In the genomic region with DNA sequence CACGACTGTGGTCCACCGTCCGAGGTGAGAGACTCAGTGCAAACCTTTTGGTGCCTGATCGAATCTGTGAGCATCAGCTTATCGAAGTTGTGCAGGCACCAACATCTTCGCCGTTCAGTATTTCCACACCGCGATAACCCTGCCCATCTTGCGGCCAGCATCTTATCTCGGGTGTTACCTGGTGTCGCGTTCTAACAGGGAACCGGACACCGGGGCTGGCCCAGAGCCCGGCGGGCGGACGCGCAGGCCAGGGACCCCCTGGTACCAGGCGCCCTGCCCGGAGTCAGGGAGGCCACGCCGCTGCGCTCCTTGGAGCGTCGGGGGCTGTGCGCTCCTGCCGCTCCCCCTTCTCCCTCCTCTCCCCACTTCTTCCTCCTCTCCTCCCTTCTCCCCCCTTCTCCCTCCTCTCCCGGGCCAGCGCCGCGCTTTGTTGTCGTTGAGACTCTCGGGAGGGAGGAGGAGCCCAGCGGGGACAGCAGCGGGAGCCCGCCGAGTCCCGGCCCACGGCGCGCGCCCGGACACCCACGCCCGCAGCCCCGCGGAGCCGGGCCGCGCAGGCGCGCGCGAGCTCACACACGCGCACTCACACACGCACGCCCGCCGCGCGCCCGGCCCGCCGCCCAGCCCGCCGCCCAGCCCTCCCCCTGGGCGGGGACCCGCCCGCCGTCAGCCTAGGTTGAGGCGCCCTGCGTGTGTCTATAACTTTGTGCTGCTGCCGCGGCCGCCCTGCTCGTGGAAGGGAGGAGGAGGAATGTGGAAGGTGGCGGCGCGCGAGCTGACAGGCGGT, we compare ENCODE assay signal across 8 cellular contexts. TPM values are rescaled to one million over a fixed set of nuclear protein-coding genes. Genes with fewer than 3 reads are reported as not detected.
DNase-seq lines count a peak whose midpoint lies in the region; ATAC-seq and TF ChIP-seq lines count a peak whose summit lies in the region.

No MANE protein-coding gene starts in this region.

- H3K4me3 Mint-ChIP-seq in CD4-positive, alpha-beta memory T cell: peak overlapping the region; percentile 92 to 98 (median 98)
- H3K4me3 Mint-ChIP-seq in activated T-cell treated with anti-CD3 and anti-CD28 coated beads, Interleukin-2, amount 50 U/mL, for 4 hours: peak overlapping the region; percentile 90

- peak overlapping the region; percentile 96 to 100 (median 99) for H3K27ac Mint-ChIP-seq in CD4-positive, alpha-beta memory T cell

- peaks cover 4% of the 10 kb centered on the region for H4K20me1 ChIP-seq in PC-9 (ENCODE audit: insufficient read depth)

- intact Hi-C loops in CD4-positive, alpha-beta memory T cell (cut with micrococcal nuclease): loop anchor here (1.0 to 5.0 kb wide), 8 partner anchors 108 to 823 kb away; a partner anchor contains a TSS
- intact Hi-C loops in PC-9 (cut with micrococcal nuclease; ENCODE audit: unreplicated experiment): loop anchor here (1.0 to 5.0 kb wide), 5 partner anchors 130 to 823 kb away; a partner anchor contains a TSS

- BruUV-seq in PC-9 (replicated peaks; lab: Mats Ljungman, UMichigan): no TSS peak

- H3K4me3 ChIP-seq in CD4-positive, alpha-beta memory T cell (ENCODE audit: low read length in 2 of 2): peak overlapping the region; percentile 98 to 99
- peak overlapping the region; percentile 99 for H3K4me3 ChIP-seq in PC-9
- peak overlapping the region; percentile 86 to 89 for H3K4me3 ChIP-seq in esophagus (ENCODE audit: low read depth in 1 of 2, low read length in 2 of 2)
- peak overlapping the region; percentile 98 for H3K4me3 ChIP-seq in muscle layer of colon (ENCODE audit: low read depth in 1 of 2, low read length in 2 of 2)

- ATAC-seq in GM19467 (IDR thresholded peaks at IDR 0.05; ENCODE audit: unreplicated experiment): peak; percentile 37
- ATAC-seq in activated T-cell treated with anti-CD3 and anti-CD28 coated beads, Interleukin-2, amount 50 U/mL, for 4 hours: peak; percentile 63 to 67

- H3K36me3 ChIP-seq in CD4-positive, alpha-beta memory T cell (ENCODE audit: insufficient read depth, low read length): no peaks in the 10 kb centered on the region
- 0 out of 2 replicates have a peak, but pooled peaks cover 6% of the 10 kb centered on the region for H3K36me3 ChIP-seq in PC-9 (ENCODE audit: low read depth)
- H3K36me3 ChIP-seq in esophagus (ENCODE audit: control insufficient read depth in 2 of 2, insufficient read depth in 2 of 2, low read length in 1 of 2): no peaks in the 10 kb centered on the region
- no peaks in the 10 kb centered on the region for H3K36me3 ChIP-seq in muscle layer of colon (ENCODE audit: insufficient read depth, low read length)

- no peaks in the 10 kb centered on the region for H3K9me2 ChIP-seq in PC-9 (ENCODE audit: insufficient read depth)

- POLR2A ChIA-PET in CD4-positive, alpha-beta memory T cell (lab: Charles Lee; ENCODE audit: partially characterized antibody): interaction anchor here (0.6 to 5.2 kb wide), 42 partner anchors 8 to 1531 kb away, joined by 3 to 84 read pairs (median 5); a partner anchor contains a TSS
- POLR2A ChIA-PET in PC-9 (lab: Charles Lee; ENCODE audit: unreplicated experiment): interaction anchor here (0.6 to 1.7 kb wide), 12 partner anchors 11 to 835 kb away, joined by 3 to 14 read pairs (median 4); no protein-coding TSS in a partner anchor

- peaks cover 28% of the 10 kb centered on the region for H3F3A ChIP-seq in PC-9 (ENCODE audit: insufficient read depth, low read depth)

- H3K4me1 Mint-ChIP-seq in CD4-positive, alpha-beta memory T cell: peaks cover 17 to 35% (median 29%) of the 10 kb centered on the region in 4 donors
- peaks cover 28% of the 10 kb centered on the region for H3K4me1 Mint-ChIP-seq in activated T-cell treated with anti-CD3 and anti-CD28 coated beads, Interleukin-2, amount 50 U/mL, for 4 hours (ENCODE audit: low read depth)

- 0% methylated on average over 75 to 84 of the region's 84 CpGs for WGBS in esophagus, 2 donors

- H3K9ac ChIP-seq in muscle layer of colon (ENCODE audit: low read length): peak overlapping the region; percentile 93

- H2AFZ ChIP-seq in PC-9: peak overlapping the region; percentile 95

- CTCF ChIA-PET in CD4-positive, alpha-beta memory T cell (lab: Charles Lee; ENCODE audit: partially characterized antibody): interaction anchor here (0.6 to 1.7 kb wide), 7 partner anchors 25 to 823 kb away, joined by 3 to 5 read pairs (median 3); a partner anchor contains a TSS
- CTCF ChIA-PET in PC-9 (lab: Charles Lee): interaction anchor here (0.6 to 1.2 kb wide), 2 partner anchors 29 to 1646 kb away, joined by 3 to 7 read pairs; no protein-coding TSS in a partner anchor

- H3K79me2 ChIP-seq in PC-9 (ENCODE audit: low read depth): peaks cover 49% of the 10 kb centered on the region

- H3K27me3 Mint-ChIP-seq in CD4-positive, alpha-beta memory T cell: no peaks in the 10 kb centered on the region
- H3K27me3 Mint-ChIP-seq in activated T-cell treated with anti-CD3 and anti-CD28 coated beads, Interleukin-2, amount 50 U/mL, for 4 hours (ENCODE audit: low read depth): no peaks in the 10 kb centered on the region

- H3K36me3 Mint-ChIP-seq in CD4-positive, alpha-beta memory T cell: peaks cover 9 to 21% of the 10 kb centered on the region in 2 donors
- H3K36me3 Mint-ChIP-seq in activated T-cell treated with anti-CD3 and anti-CD28 coated beads, Interleukin-2, amount 50 U/mL, for 4 hours (ENCODE audit: insufficient read depth): peaks cover 7% of the 10 kb centered on the region

- peak overlapping the region; percentile 97 for H3K27ac ChIP-seq in CD4-positive, alpha-beta memory T cell (ENCODE audit: low read depth, low read length)
- peak overlapping the region; percentile 65 for H3K27ac ChIP-seq in PC-9
- peak overlapping the region; percentile 91 to 99 for H3K27ac ChIP-seq in esophagus (ENCODE audit: low read depth in 2 of 2, low read length in 1 of 2)
- H3K27ac ChIP-seq in muscle layer of colon (ENCODE audit: low read depth, low read length): peak overlapping the region; percentile 100

- no peaks in the 10 kb centered on the region for H3K27me3 ChIP-seq in CD4-positive, alpha-beta memory T cell (ENCODE audit: insufficient read depth, low read length)
- no peaks in the 10 kb centered on the region for H3K27me3 ChIP-seq in PC-9 (ENCODE audit: insufficient read depth, low read depth)
- H3K27me3 ChIP-seq in esophagus (ENCODE audit: control insufficient read depth in 1 of 2, insufficient read depth in 2 of 2, low read length in 2 of 2): no peaks in the 10 kb centered on the region
- no peaks in the 10 kb centered on the region for H3K27me3 ChIP-seq in muscle layer of colon (ENCODE audit: control insufficient read depth in 1 of 2, insufficient read depth in 2 of 2, low read length in 2 of 2)

- no peak for TF ChIP-seq CTCF in PC-9 (conservative IDR thresholded peaks at IDR 0.05)

- peaks cover 0 to 2% (median 0%) of the 10 kb centered on the region in 8 donors for H3K9me3 Mint-ChIP-seq in CD4-positive, alpha-beta memory T cell
- H3K9me3 Mint-ChIP-seq in activated T-cell treated with anti-CD3 and anti-CD28 coated beads, Interleukin-2, amount 50 U/mL, for 4 hours: peaks cover 4% of the 10 kb centered on the region

- H3K4me1 ChIP-seq in CD4-positive, alpha-beta memory T cell (ENCODE audit: insufficient read depth, low read length): peaks cover 32% of the 10 kb centered on the region
- H3K4me1 ChIP-seq in PC-9 (replicated peaks; ENCODE audit: insufficient read depth) (peaks cover 16% of the 10 kb centered on the region), esophagus (ENCODE audit: control insufficient read depth in 2 of 2, insufficient read depth in 2 of 2, low read length in 1 of 2) (peaks cover 0 to 2% of the 10 kb centered on the region in 2 donors), muscle layer of colon (ENCODE audit: insufficient read depth, low read length) (peaks cover 32% of the 10 kb centered on the region)

- DNase-seq in CD4-positive, alpha-beta memory T cell: peak; percentile 90 to 93 (median 92)
- DNase-seq in HuH-7.5 (ENCODE audit: low spot score) (peak; percentile 85), PC-9 (peak; percentile 71 to 83)
- DNase-seq in activated T-cell treated with anti-CD3 and anti-CD28 coated beads, Interleukin-2, amount 50 U/mL, for 4 hours: peak; percentile 85
- peak; percentile 68 to 69 for DNase-seq in stimulated activated CD8-positive, alpha-beta memory T cell treated with anti-CD3 and anti-CD28 coated beads, Interleukin-7, amount 100 ng/mL, for 1 hour (ENCODE audit: low read depth in 2 of 2)

- H3K4me2 ChIP-seq in PC-9: peak overlapping the region; percentile 88

- no peaks in the 10 kb centered on the region for H3K9me3 ChIP-seq in CD4-positive, alpha-beta memory T cell (ENCODE audit: control insufficient read depth in 1 of 2, low read length in 2 of 2)
- H3K9me3 ChIP-seq in PC-9 (ENCODE audit: insufficient read depth, low read depth) (no peaks in the 10 kb centered on the region), esophagus (ENCODE audit: control insufficient read depth in 2 of 2, insufficient read depth in 1 of 2, low read depth in 1 of 2, low read length in 1 of 2) (no peaks in the 10 kb centered on the region), muscle layer of colon (ENCODE audit: low read length) (no peaks in the 10 kb centered on the region)

RNA-seq across cellular contexts. Expression of a gene that starts 1.4 kb away (rescaled TPM):
- total RNA-seq in CD4-positive, alpha-beta memory T cell: 10 to 100 TPM; 26.4 to 27.0 TPM
- 10 to 100 TPM; 18.3 to 23.7 TPM for polyA plus RNA-seq in CD4-positive, alpha-beta memory T cell
- 56.2 and 59.4 TPM in 2 replicates for total RNA-seq in PC-9 (2021)
- 10 to 100 TPM in 2 of 3 donors, 1 to 10 TPM in 1; 8.5 to 13.0 (median 10.8) TPM for total RNA-seq in activated T-cell treated with anti-CD3 and anti-CD28 coated beads, Interleukin-2, amount 50 U/mL, for 4 hours
- polyA plus RNA-seq in esophagus: 10 to 100 TPM in 1 of 2 donors, 1 to 10 TPM in 1; 9.6 to 15.3 TPM

Comparison
In these comparisons a context has a peak if more than half of its experiments do, and no peak if none do; other contexts are left out.
1. Peak in every context shown above with its lines: DNase-seq, ATAC-seq, H3K4me3 ChIP-seq and H3K27ac ChIP-seq.